Comparison of ENCODE assay signal across 16 cellular contexts in the genomic region with DNA sequence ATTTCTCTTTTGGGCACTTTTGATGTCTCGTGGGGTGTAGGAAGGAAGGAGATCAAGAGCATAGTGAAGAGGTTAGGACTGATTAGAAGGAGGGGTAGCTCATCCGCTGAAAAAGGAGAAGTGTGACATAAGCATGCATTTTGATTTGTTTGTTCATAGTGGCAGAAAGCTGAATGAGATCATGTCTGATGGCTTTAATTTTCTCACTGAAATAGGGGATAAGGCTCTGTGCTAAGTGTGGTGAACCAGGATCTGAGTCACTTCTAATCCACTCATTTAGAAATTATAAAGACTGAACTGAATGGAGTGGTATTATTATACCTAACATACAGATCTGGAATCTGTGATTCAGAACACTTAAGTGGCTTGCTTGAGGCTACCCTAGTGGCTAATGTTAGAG.
DNase-seq lines count a peak whose midpoint lies in the region; ATAC-seq and TF ChIP-seq lines count a peak whose summit lies in the region.
"Had no signal": no experiment of that assay in that cellular context is flagged by ENCODE, and none has a peak within 500 bp of the region (broad histone marks: within the 10 kb centered on the region; RNA-seq: fewer than 3 reads in every experiment).

No MANE protein-coding gene starts in this region.

- no peak for TF ChIP-seq CTCF in A673 (conservative IDR thresholded peaks at IDR 0.05; ENCODE audit: low read depth, low read length)
- TF ChIP-seq CTCF in CD4-positive, alpha-beta T cell (IDR thresholded peaks at IDR 0.05), result no peak
- no peak for TF ChIP-seq CTCF in dorsolateral prefrontal cortex (IDR thresholded peaks at IDR 0.05 in 54 of 56, conservative IDR thresholded peaks at IDR 0.05 in 2 of 56; ENCODE audit: low read depth in 1 of 56, partially characterized antibody in 56 of 56)

- H3K27me3 Mint-ChIP-seq in CD4-positive, alpha-beta T cell, result no peaks in the 10 kb centered on the region
- H3K27me3 Mint-ChIP-seq: brain had no signal

- peak; percentile 17 for ATAC-seq in CD4-positive, alpha-beta T cell (ENCODE audit: poor library complexity)
- ATAC-seq in GM21723 (IDR thresholded peaks at IDR 0.05; ENCODE audit: unreplicated experiment), result no peak
- ATAC-seq in GM18517 (IDR thresholded peaks at IDR 0.05; ENCODE audit: unreplicated experiment), result no peak
- ATAC-seq: left lobe of liver had no signal

- no peaks in the 10 kb centered on the region for H3K36me3 Mint-ChIP-seq in CD4-positive, alpha-beta T cell (ENCODE audit: low read depth)
- H3K36me3 Mint-ChIP-seq: brain had no signal

- no peak overlapping the region for H3K27ac Mint-ChIP-seq in CD4-positive, alpha-beta T cell

- H3K9me3 ChIP-seq in A673 (ENCODE audit: low read depth, low read length, poor library complexity, severe bottlenecking) (no peaks in the 10 kb centered on the region), HAP-1 (no peaks in the 10 kb centered on the region)
- no peaks in the 10 kb centered on the region for H3K9me3 ChIP-seq in CD4-positive, alpha-beta T cell (ENCODE audit: control insufficient read depth, low read length)
- H3K9me3 ChIP-seq: prostate gland, tibial artery had no signal

- no peaks in the 10 kb centered on the region for H3K36me3 ChIP-seq in A673 (ENCODE audit: insufficient read depth, low read length, poor library complexity, severe bottlenecking)
- no peaks in the 10 kb centered on the region for H3K36me3 ChIP-seq in HAP-1 (replicated peaks)
- H3K36me3 ChIP-seq: BLaER1 treated with 17β-estradiol and CSF1 and Interleukin-3, amounts not matched to agents 10 nM and 100 nM; prostate gland; tibial artery had no signal

- H3K4me1 Mint-ChIP-seq in CD4-positive, alpha-beta T cell (ENCODE audit: low read depth), result no peaks in the 10 kb centered on the region

- DNase-seq in A673 (ENCODE audit: low spot score) (peak; percentile 86), NAMALWA (ENCODE audit: low spot score) (peak; percentile 36), dorsolateral prefrontal cortex (no peak), posterior vena cava (ENCODE audit: low spot score) (no peak), HAP-1 (ENCODE audit: low spot score in 2 of 2) (no peak)
- DNase-seq in CD4-positive, alpha-beta T cell, result no peak
- DNase-seq: activated CD4-positive, alpha-beta T cell treated with anti-CD3 and anti-CD28 coated beads for 48 hours; NCI-H2171 treated with DMSO at 0.1 percent for 48 hours; PC-9; tibial artery had no signal

- peaks cover 11% of the 10 kb centered on the region for H3K4me1 ChIP-seq in A673 (ENCODE audit: insufficient read depth, low read length, poor library complexity, severe bottlenecking)
- H3K4me1 ChIP-seq in HAP-1, result no peaks in the 10 kb centered on the region
- H3K4me1 ChIP-seq: prostate gland, tibial artery had no signal

- no peak overlapping the region for H3K4me3 Mint-ChIP-seq in CD4-positive, alpha-beta T cell
- H3K4me3 Mint-ChIP-seq: brain had no signal

- in situ Hi-C loops in HAP-1 (cut with MboI; ENCODE audit: low sequenced_read_pairs), result no loop called here

- CTCF ChIA-PET in A673 (lab: Charles Lee), result interaction anchor here (0.8 kb wide), 1 partner anchor 310 kb away, joined by 9 read pairs; no protein-coding TSS in a partner anchor
- CTCF ChIA-PET in CD4-positive, alpha-beta T cell (lab: Charles Lee), result no interaction called here

- H3K27me3 ChIP-seq in A673 (replicated peaks; ENCODE audit: insufficient read depth, low read depth, low read length, poor library complexity) (no peaks in the 10 kb centered on the region), dorsolateral prefrontal cortex (no peaks in the 10 kb centered on the region), HAP-1 (ENCODE audit: low read depth) (no peaks in the 10 kb centered on the region; the same call in 1 of the 2 replicates)
- no peaks in the 10 kb centered on the region for H3K27me3 ChIP-seq in CD4-positive, alpha-beta T cell (ENCODE audit: control insufficient read depth, insufficient read depth, low read length)
- H3K27me3 ChIP-seq: tibial artery had no signal

- intact Hi-C loops in A673 (cut with micrococcal nuclease; ENCODE audit: unreplicated experiment), result no loop called here
- intact Hi-C loops in CD4-positive, alpha-beta T cell (cut with DNase I, micrococcal nuclease), result no loop called here
- intact Hi-C loops in dorsolateral prefrontal cortex (cut with DNase I), result no loop called here
- intact Hi-C loops in posterior vena cava (cut with DNase I), result no loop called here

- POLR2A ChIA-PET in A673 (lab: Charles Lee; ENCODE audit: low non-redundant PET), result no interaction called here
- POLR2A ChIA-PET in CD4-positive, alpha-beta T cell (lab: Charles Lee), result no interaction called here

- no peak overlapping the region for H3K4me3 ChIP-seq in A673 (ENCODE audit: low read depth, low read length, poor library complexity, severe bottlenecking)
- no peak overlapping the region for H3K4me3 ChIP-seq in dorsolateral prefrontal cortex
- H3K4me3 ChIP-seq in HAP-1, result no peak overlapping the region
- H3K4me3 ChIP-seq: BLaER1 treated with 17β-estradiol and CSF1 and Interleukin-3, amounts not matched to agents 10 nM and 100 nM; PC-9; prostate gland; tibial artery had no signal

- BruUV-seq in A673 (replicated peaks; lab: Mats Ljungman, UMichigan), result no TSS peak

- H3K9me3 Mint-ChIP-seq in CD4-positive, alpha-beta T cell, result no peaks in the 10 kb centered on the region
- H3K9me3 Mint-ChIP-seq: brain had no signal

- H3K27ac ChIP-seq in A673 (ENCODE audit: low read depth, low read length, poor library complexity, severe bottlenecking) (no peak overlapping the region), dorsolateral prefrontal cortex (peak overlapping the region in 37 of 59 donors; percentile 1 to 84 (median 47))
- no peak overlapping the region for H3K27ac ChIP-seq in CD4-positive, alpha-beta T cell (ENCODE audit: low read depth, low read length)
- H3K27ac ChIP-seq: BLaER1 treated with 17β-estradiol and CSF1 and Interleukin-3, amounts not matched to agents 10 nM and 100 nM; PC-9; prostate gland; tibial artery had no signal

Comparison
In these comparisons a context has a peak if more than half of its experiments do, and no peak if none do; other contexts are left out.
1. DNase-seq: peak in A673 (single experiment) and NAMALWA (single experiment); none in CD4-positive, alpha-beta T cell (0 of 10), dorsolateral prefrontal cortex (0 of 10), posterior vena cava (single experiment) and HAP-1 (0 of 2).
2. H3K27ac ChIP-seq: peak in dorsolateral prefrontal cortex (37 of 59); none in A673 (single experiment) and CD4-positive, alpha-beta T cell (single experiment).